ENCODE assay signal across 2 cellular contexts in genomic region chr6:125304970-125305369, GRCh38.
TF ChIP-seq lines count a peak whose summit lies in the region.

No MANE protein-coding gene starts in this region.

TF ChIP-seq in GM23338, 12 proteins besides CTCF, POLR2A, EP300 and RAD21:
- no peak for TF ChIP-seq NANOG (IDR thresholded peaks at IDR 0.05; ENCODE audit: borderline replicate concordance)
- no peak for TF ChIP-seq ZNF462 (CRISPR knock-in tag; IDR thresholded peaks at IDR 0.05)
- TF ChIP-seq EZH2 (IDR thresholded peaks at IDR 0.05; ENCODE audit: low read depth, unreplicated experiment) = no peak
- no peak for TF ChIP-seq JUNB (IDR thresholded peaks at IDR 0.05; ENCODE audit: unreplicated experiment)
- TF ChIP-seq ZNF331 (CRISPR knock-in tag; IDR thresholded peaks at IDR 0.05; ENCODE audit: low read depth) = no peak
- no peak for TF ChIP-seq REST (IDR thresholded peaks at IDR 0.05; ENCODE audit: unreplicated experiment)
- no peak for TF ChIP-seq STAT1 (IDR thresholded peaks at IDR 0.05; ENCODE audit: unreplicated experiment)
- TF ChIP-seq CREB1 (CRISPR knock-in tag; IDR thresholded peaks at IDR 0.05; ENCODE audit: low read depth) = no peak
- TF ChIP-seq EZH2phosphoT487 (IDR thresholded peaks at IDR 0.05; ENCODE audit: unreplicated experiment) = no peak
- TF ChIP-seq ZNF114 (CRISPR knock-in tag; IDR thresholded peaks at IDR 0.05) = no peak
- no peak for TF ChIP-seq ETS1 (IDR thresholded peaks at IDR 0.05)
- TF ChIP-seq POLR2AphosphoS5 (IDR thresholded peaks at IDR 0.05; ENCODE audit: low read depth) = no peak

TF ChIP-seq in K562, 482 proteins besides CTCF, POLR2A, EP300 and RAD21:
- TF ChIP-seq RBM25 (IDR thresholded peaks at IDR 0.05; ENCODE audit: low read depth, low read length, severe bottlenecking) (peak; percentile 66), MEF2A (IDR thresholded peaks at IDR 0.05; ENCODE audit: control insufficient read depth, low read depth, low read length) (no peak)
